In the genomic region with DNA sequence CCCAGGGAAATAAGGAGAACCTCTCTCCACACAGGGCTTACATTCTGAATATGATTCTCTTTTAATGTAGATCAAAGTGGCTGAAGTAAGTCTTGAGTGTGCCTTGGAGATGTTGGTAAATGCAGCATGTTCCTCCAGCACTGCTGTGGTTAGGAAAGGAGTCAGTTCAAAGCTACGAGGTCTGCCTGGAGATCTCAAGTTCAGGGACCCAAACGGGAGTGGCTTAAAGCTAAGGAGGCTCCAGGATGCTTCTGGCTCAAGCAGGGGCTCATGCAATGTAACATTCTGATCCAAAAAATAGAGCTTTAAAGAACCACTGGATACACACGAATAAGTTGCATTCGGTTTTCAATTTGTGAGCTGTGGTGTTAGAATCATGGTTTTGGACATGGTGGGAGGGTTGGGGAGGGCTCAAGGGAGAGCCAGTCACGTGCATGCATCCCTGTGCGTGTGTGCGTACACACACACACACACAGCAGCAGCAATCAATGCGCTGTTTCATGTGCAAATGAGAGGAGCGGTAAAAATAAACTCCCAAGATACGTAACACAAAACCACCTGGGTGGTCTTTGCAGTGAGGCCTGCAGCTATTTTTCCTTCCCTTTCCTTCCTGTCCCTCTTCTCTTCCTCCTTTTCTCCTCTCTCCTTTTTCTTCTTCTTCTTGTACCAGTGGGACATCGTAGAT, we compare ENCODE assay signal across 1 cellular context.
A peak's percentile ranks its signal among the peaks of the same experiment; 100 is the strongest.
TF ChIP-seq lines count a peak whose summit lies in the region.

No MANE protein-coding gene starts in this region.

TF ChIP-seq in WTC11, 78 proteins besides CTCF, POLR2A, EP300 and RAD21 (continued from another document):
- TF ChIP-seq, protein P1, sequence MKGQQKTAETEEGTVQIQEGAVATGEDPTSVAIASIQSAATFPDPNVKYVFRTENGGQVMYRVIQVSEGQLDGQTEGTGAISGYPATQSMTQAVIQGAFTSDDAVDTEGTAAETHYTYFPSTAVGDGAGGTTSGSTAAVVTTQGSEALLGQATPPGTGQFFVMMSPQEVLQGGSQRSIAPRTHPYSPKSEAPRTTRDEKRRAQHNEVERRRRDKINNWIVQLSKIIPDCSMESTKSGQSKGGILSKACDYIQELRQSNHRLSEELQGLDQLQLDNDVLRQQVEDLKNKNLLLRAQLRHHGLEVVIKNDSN (CRISPR knock-in tag; IDR thresholded peaks at IDR 0.05), result peak; percentile 63; the same call in 1 of the 2 replicates
- TF ChIP-seq ELF4 (CRISPR knock-in tag; IDR thresholded peaks at IDR 0.05; ENCODE audit: low read depth) (no peak), ZNF416 (CRISPR knock-in tag; IDR thresholded peaks at IDR 0.05) (no peak), TCF7 (CRISPR knock-in tag; IDR thresholded peaks at IDR 0.05; ENCODE audit: low read depth) (no peak), TEAD4 (CRISPR knock-in tag; IDR thresholded peaks at IDR 0.05) (no peak), ZNF263 (CRISPR knock-in tag; IDR thresholded peaks at IDR 0.05; ENCODE audit: low read depth) (no peak), FOXK1 (CRISPR knock-in tag; IDR thresholded peaks at IDR 0.05) (0 out of 2 replicates have a peak, but pooled peaks have one; percentile 38)
- TF ChIP-seq, protein P2, sequence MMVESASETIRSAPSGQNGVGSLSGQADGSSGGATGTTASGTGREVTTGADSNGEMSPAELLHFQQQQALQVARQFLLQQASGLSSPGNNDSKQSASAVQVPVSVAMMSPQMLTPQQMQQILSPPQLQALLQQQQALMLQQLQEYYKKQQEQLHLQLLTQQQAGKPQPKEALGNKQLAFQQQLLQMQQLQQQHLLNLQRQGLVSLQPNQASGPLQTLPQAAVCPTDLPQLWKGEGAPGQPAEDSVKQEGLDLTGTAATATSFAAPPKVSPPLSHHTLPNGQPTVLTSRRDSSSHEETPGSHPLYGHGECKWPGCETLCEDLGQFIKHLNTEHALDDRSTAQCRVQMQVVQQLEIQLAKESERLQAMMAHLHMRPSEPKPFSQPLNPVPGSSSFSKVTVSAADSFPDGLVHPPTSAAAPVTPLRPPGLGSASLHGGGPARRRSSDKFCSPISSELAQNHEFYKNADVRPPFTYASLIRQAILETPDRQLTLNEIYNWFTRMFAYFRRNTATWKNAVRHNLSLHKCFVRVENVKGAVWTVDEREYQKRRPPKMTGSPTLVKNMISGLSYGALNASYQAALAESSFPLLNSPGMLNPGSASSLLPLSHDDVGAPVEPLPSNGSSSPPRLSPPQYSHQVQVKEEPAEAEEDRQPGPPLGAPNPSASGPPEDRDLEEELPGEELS (CRISPR knock-in tag; IDR thresholded peaks at IDR 0.05), result 0 out of 2 replicates have a peak, but pooled peaks have one; percentile 37
- TF ChIP-seq, protein P3, sequence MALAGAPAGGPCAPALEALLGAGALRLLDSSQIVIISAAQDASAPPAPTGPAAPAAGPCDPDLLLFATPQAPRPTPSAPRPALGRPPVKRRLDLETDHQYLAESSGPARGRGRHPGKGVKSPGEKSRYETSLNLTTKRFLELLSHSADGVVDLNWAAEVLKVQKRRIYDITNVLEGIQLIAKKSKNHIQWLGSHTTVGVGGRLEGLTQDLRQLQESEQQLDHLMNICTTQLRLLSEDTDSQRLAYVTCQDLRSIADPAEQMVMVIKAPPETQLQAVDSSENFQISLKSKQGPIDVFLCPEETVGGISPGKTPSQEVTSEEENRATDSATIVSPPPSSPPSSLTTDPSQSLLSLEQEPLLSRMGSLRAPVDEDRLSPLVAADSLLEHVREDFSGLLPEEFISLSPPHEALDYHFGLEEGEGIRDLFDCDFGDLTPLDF (CRISPR knock-in tag; IDR thresholded peaks at IDR 0.05), result no peak
- TF ChIP-seq, protein P4, sequence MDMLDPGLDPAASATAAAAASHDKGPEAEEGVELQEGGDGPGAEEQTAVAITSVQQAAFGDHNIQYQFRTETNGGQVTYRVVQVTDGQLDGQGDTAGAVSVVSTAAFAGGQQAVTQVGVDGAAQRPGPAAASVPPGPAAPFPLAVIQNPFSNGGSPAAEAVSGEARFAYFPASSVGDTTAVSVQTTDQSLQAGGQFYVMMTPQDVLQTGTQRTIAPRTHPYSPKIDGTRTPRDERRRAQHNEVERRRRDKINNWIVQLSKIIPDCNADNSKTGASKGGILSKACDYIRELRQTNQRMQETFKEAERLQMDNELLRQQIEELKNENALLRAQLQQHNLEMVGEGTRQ (CRISPR knock-in tag; IDR thresholded peaks at IDR 0.05), result peak; percentile 69
